8 cellular contexts compared by ENCODE assay signal in genomic region chr14:105537580-105538474, GRCh38. TPM values are rescaled to one million over a fixed set of nuclear protein-coding genes. Genes with fewer than 3 reads are reported as not detected.
A peak's percentile ranks its signal among the peaks of the same experiment; 100 is the strongest.
DNase-seq lines count a peak whose midpoint lies in the region; ATAC-seq and TF ChIP-seq lines count a peak whose summit lies in the region.

No MANE protein-coding gene starts in this region.

- no peaks in the 10 kb centered on the region for H3K36me3 ChIP-seq in Peyer's patch

- DNase-seq in Right ventricle myocardium inferior (ENCODE audit: missing footprints) (peak; percentile 90), cardiac septum (ENCODE audit: low spot score) (no peak), Peyer's patch (peak; percentile 59 to 89 (median 72)), glomerular visceral epithelial cell (ENCODE audit: extremely low spot score) (peak; percentile 41), retina (peak; percentile 84)
- DNase-seq in activated effector memory CD4-positive, alpha-beta T cell treated with anti-CD3 and anti-CD28 coated beads, Interleukin-2, amount 50 U/mL, for 16 hours, result peak; percentile 91

- ATAC-seq in Right ventricle myocardium inferior (peak; percentile 71), HG02884 (IDR thresholded peaks at IDR 0.05; ENCODE audit: unreplicated experiment) (no peak), GM19467 (IDR thresholded peaks at IDR 0.05; ENCODE audit: unreplicated experiment) (no peak)

- no peaks in the 10 kb centered on the region for H3K27me3 ChIP-seq in Peyer's patch

- H3K9me3 ChIP-seq in Peyer's patch, result no peaks in the 10 kb centered on the region

- H3K27ac ChIP-seq in Peyer's patch, result no peak overlapping the region

- no peak overlapping the region for H3K4me3 ChIP-seq in Peyer's patch

- peaks cover 0 to 10% (median 0%) of the 10 kb centered on the region in 4 donors for H3K4me1 ChIP-seq in Peyer's patch

- no peak for TF ChIP-seq POLR2A in Peyer's patch (IDR thresholded peaks at IDR 0.05)

- peak; percentile 71 to 99 (median 77) for TF ChIP-seq CTCF in Peyer's patch (IDR thresholded peaks at IDR 0.05)

- intact Hi-C loops in Right ventricle myocardium inferior (cut with DNase I) (no loop called here), cardiac septum (cut with DNase I) (no loop called here)

RNA-seq across cellular contexts. Expression of gene TMEM121, which starts 11.4 kb away (rescaled TPM):
- 3.4 TPM for total RNA-seq in Right ventricle myocardium inferior
- total RNA-seq in cardiac septum, result 1.3 TPM
- total RNA-seq in Peyer's patch, result 1 to 10 TPM in 2 of 4 donors, under 1 TPM in 1, not detected in 1; 0.94 to 2.5 (median 1.1) TPM

RNA-seq across cellular contexts. Expression of gene TEDC1, which starts 46.8 kb away (rescaled TPM):
- total RNA-seq in Right ventricle myocardium inferior (6.4 TPM), cardiac septum (3.8 TPM), Peyer's patch (10 to 100 TPM in 2 of 4 donors, 1 to 10 TPM in 2; 7.0 to 42.1 (median 15.1) TPM)

RNA-seq across cellular contexts. Expression of gene CRIP1, which starts 51.1 kb away (rescaled TPM):
- total RNA-seq in Right ventricle myocardium inferior, result 82.0 TPM
- 68.2 TPM for total RNA-seq in cardiac septum
- total RNA-seq in Peyer's patch, result 100 to 1,000 TPM in 1 of 4 donors, 10 to 100 TPM in 3; 33.8 to 239 (median 37.8) TPM
